ENCODE assay signal across 1 cellular context in the genomic region with DNA sequence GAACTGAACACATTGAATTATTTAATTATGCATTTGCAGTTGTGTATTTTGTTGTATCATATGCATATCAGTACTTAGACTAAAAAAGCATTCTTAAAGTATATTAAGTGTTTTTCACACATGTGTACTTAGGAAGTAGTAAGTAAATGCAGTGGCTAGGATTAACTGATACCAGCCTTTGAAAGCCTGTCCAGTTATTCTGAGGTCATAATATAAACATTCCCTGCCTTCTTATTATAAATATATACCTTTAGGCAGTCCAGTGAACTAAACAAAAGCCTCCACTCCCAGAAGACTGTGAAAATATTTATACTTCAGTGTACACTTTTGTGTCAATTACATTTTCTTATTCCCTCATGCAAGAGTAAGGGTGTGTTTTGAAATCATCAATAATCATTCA.
A peak's percentile ranks its signal among the peaks of the same experiment; 100 is the strongest.
TF ChIP-seq lines count a peak whose summit lies in the region.

No MANE protein-coding gene starts in this region.

TF ChIP-seq in HEK293, 187 proteins besides CTCF, POLR2A, EP300 and RAD21 (continued from another document):
- TF ChIP-seq, protein P1, sequence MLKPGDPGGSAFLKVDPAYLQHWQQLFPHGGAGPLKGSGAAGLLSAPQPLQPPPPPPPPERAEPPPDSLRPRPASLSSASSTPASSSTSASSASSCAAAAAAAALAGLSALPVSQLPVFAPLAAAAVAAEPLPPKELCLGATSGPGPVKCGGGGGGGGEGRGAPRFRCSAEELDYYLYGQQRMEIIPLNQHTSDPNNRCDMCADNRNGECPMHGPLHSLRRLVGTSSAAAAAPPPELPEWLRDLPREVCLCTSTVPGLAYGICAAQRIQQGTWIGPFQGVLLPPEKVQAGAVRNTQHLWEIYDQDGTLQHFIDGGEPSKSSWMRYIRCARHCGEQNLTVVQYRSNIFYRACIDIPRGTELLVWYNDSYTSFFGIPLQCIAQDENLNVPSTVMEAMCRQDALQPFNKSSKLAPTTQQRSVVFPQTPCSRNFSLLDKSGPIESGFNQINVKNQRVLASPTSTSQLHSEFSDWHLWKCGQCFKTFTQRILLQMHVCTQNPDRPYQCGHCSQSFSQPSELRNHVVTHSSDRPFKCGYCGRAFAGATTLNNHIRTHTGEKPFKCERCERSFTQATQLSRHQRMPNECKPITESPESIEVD (tag by site-specific recombination; IDR thresholded peaks at IDR 0.05), result 0 out of 2 replicates have a peak, but pooled peaks have one; percentile 15
TF ChIP-seq in HEK293: peak in this region for 1.
